ENCODE assay signal across 15 cellular contexts in genomic region chr17:46773676-46774075, GRCh38.
"Had no signal": no experiment of that assay in that cellular context is flagged by ENCODE, and none has a peak within 500 bp of the region (broad histone marks: within the 10 kb centered on the region; RNA-seq: fewer than 3 reads in every experiment).

No MANE protein-coding gene starts in this region.

- DNase-seq: activated CD4-positive, alpha-beta T cell treated with anti-CD3 and anti-CD28 coated beads for 1 hour; activated CD4-positive, alpha-beta T cell treated with anti-CD3 and anti-CD28 coated beads, Interleukin-2, amount 50 U/mL, for 4 hours; amniotic stem cell; caudate nucleus; colonic mucosa; hypothalamus; stimulated activated CD4-positive, alpha-beta T cell treated with anti-CD3 and anti-CD28 coated beads, Interleukin-12 subunit alpha, Interleukin-12 subunit beta, amount 100 ng/mL, for 4 hours; stimulated activated CD4-positive, alpha-beta T cell treated with anti-CD3 and anti-CD28 coated beads, Interleukin-2, amount 100 ng/mL, for 24 hours; T-helper 1 cell; T1000 had no signal

- H3K9me3 Mint-ChIP-seq: activated naive CD4-positive, alpha-beta T cell treated with anti-CD3 and anti-CD28 coated beads, Interleukin-2, amount 50 U/mL, for 24 hours; activated T-helper 2 cell treated with anti-CD3 and anti-CD28 coated beads, Interferon-gamma antibody, Interleukin-2, Interleukin-4, amounts not matched to agents 10 μg/mL and 5 μg/mL and 100 μg/mL, durations not matched to agents 14 hours and 24 hours and 36 hours; naive B cell had no signal

- ATAC-seq: pancreas had no signal

- H3K4me3 Mint-ChIP-seq: activated naive CD4-positive, alpha-beta T cell treated with anti-CD3 and anti-CD28 coated beads, Interleukin-2, amount 50 U/mL, for 24 hours had no signal

- H3K27ac Mint-ChIP-seq: activated T-helper 2 cell treated with anti-CD3 and anti-CD28 coated beads, Interferon-gamma antibody, Interleukin-2, Interleukin-4, amounts not matched to agents 10 μg/mL and 5 μg/mL and 100 μg/mL, durations not matched to agents 14 hours and 24 hours and 36 hours had no signal

- H3K4me1 ChIP-seq: colonic mucosa, pancreas had no signal

- H3K27me3 ChIP-seq: colonic mucosa, pancreas had no signal

- H3K9me3 ChIP-seq: colonic mucosa, pancreas had no signal

- H3K27ac ChIP-seq: colonic mucosa, pancreas had no signal

- H3K36me3 ChIP-seq: colonic mucosa, pancreas had no signal

- H3K36me3 Mint-ChIP-seq: activated naive CD4-positive, alpha-beta T cell treated with anti-CD3 and anti-CD28 coated beads, Interleukin-2, amount 50 U/mL, for 24 hours; naive B cell had no signal

- H3K4me3 ChIP-seq: colonic mucosa, lung, pancreas had no signal
